27 cellular contexts compared by ENCODE assay signal in genomic region chr5:116153687-116154174, GRCh38.
"Had no signal": no experiment of that assay in that cellular context is flagged by ENCODE, and none has a peak within 500 bp of the region (broad histone marks: within the 10 kb centered on the region; RNA-seq: fewer than 3 reads in every experiment).

No MANE protein-coding gene starts in this region.

- H3K4me1 ChIP-seq: SJCRH30 had no signal

- H3K9me3 ChIP-seq: SJCRH30, SK-N-SH had no signal

- H3K27ac ChIP-seq: brain microvascular endothelial cell, cardiac muscle cell, SJCRH30, VCaP had no signal

- H3K9ac ChIP-seq: SK-N-SH had no signal

- H3K27me3 ChIP-seq: brain microvascular endothelial cell, cardiac muscle cell, SJCRH30 had no signal

- H3K4me1 Mint-ChIP-seq: activated CD4-positive, alpha-beta T cell treated with anti-CD3 and anti-CD28 coated beads, Interleukin-2, amount 10 ng/mL, durations not matched to agents 7 days and 5 days; activated T-helper 17 cell treated with anti-CD3 and anti-CD28 coated beads, Interleukin-2, amount 50 U/mL, for 72 hours had no signal

- H3K4me3 Mint-ChIP-seq: activated CD4-positive, alpha-beta memory T cell treated with anti-CD3 and anti-CD28 coated beads for 36 hours; activated CD4-positive, alpha-beta T cell treated with anti-CD3 and anti-CD28 coated beads, Interleukin-2, amount 10 ng/mL, durations not matched to agents 7 days and 5 days; activated naive CD4-positive, alpha-beta T cell treated with anti-CD3 and anti-CD28 coated beads for 36 hours; activated naive CD8-positive, alpha-beta T cell treated with anti-CD3 and anti-CD28 coated beads for 36 hours; activated T-helper 17 cell treated with anti-CD3 and anti-CD28 coated beads, Interleukin-2, amount 50 U/mL, for 72 hours had no signal

- H3K4me2 ChIP-seq: SK-N-SH had no signal

- H3K27ac Mint-ChIP-seq: activated CD4-positive, alpha-beta memory T cell treated with anti-CD3 and anti-CD28 coated beads for 36 hours; activated CD4-positive, alpha-beta T cell treated with anti-CD3 and anti-CD28 coated beads, Interleukin-2, amount 10 ng/mL, durations not matched to agents 7 days and 5 days; activated naive CD4-positive, alpha-beta T cell treated with anti-CD3 and anti-CD28 coated beads for 36 hours; activated naive CD8-positive, alpha-beta T cell treated with anti-CD3 and anti-CD28 coated beads for 36 hours; activated T-helper 17 cell treated with anti-CD3 and anti-CD28 coated beads, Interleukin-2, amount 50 U/mL, for 72 hours had no signal

- ATAC-seq: activated T-helper 17 cell treated with anti-CD3 and anti-CD28 coated beads, Interleukin-2, amount 50 U/mL, for 72 hours; Panc1; Right ventricle myocardium inferior had no signal

- H3K9me3 Mint-ChIP-seq: activated CD4-positive, alpha-beta memory T cell treated with anti-CD3 and anti-CD28 coated beads for 36 hours; activated CD4-positive, alpha-beta T cell treated with anti-CD3 and anti-CD28 coated beads, Interleukin-2, amount 10 ng/mL, durations not matched to agents 7 days and 5 days; activated naive CD4-positive, alpha-beta T cell treated with anti-CD3 and anti-CD28 coated beads for 36 hours; activated naive CD8-positive, alpha-beta T cell treated with anti-CD3 and anti-CD28 coated beads for 36 hours; activated T-helper 17 cell treated with anti-CD3 and anti-CD28 coated beads, Interleukin-2, amount 50 U/mL, for 72 hours had no signal

- H3K27me3 Mint-ChIP-seq: activated CD4-positive, alpha-beta memory T cell treated with anti-CD3 and anti-CD28 coated beads for 36 hours; activated CD4-positive, alpha-beta T cell treated with anti-CD3 and anti-CD28 coated beads, Interleukin-2, amount 10 ng/mL, durations not matched to agents 7 days and 5 days; activated naive CD8-positive, alpha-beta T cell treated with anti-CD3 and anti-CD28 coated beads for 36 hours; activated T-helper 17 cell treated with anti-CD3 and anti-CD28 coated beads, Interleukin-2, amount 50 U/mL, for 72 hours had no signal

- H3K36me3 ChIP-seq: brain microvascular endothelial cell, cardiac muscle cell, SJCRH30 had no signal

- DNase-seq: activated CD4-positive, alpha-beta memory T cell treated with anti-CD3 and anti-CD28 coated beads for 36 hours; activated CD4-positive, alpha-beta T cell treated with anti-CD3 and anti-CD28 coated beads, Interleukin-2, amount 10 ng/mL, durations not matched to agents 7 days and 5 days; activated CD4-positive, CD25-positive, alpha-beta regulatory T cell; activated gamma-delta T cell; activated naive CD4-positive, alpha-beta T cell treated with anti-CD3 and anti-CD28 coated beads for 36 hours; activated naive CD8-positive, alpha-beta T cell treated with anti-CD3 and anti-CD28 coated beads for 36 hours; activated T-cell treated with anti-CD3 and anti-CD28 coated beads for 4 hours; activated T-cell treated with anti-CD3 and anti-CD28 coated beads, Interleukin-2, amount 50 U/mL, for 48 hours; brain microvascular endothelial cell; Kasumi-1; KBM-7; NCI-H1048; NCI-H1694; NCI-H2081 treated with DMSO at 0.1 percent for 48 hours; NCI-H226; NCI-H526; NK-92 treated with Interleukin-12 subunit alpha and Interleukin-12 subunit beta, amount 100 ng/mL, for 24 hours; OCI-M1; RPMI8226; SJCRH30; SK-N-SH; T-helper 1 cell had no signal

- H3K4me3 ChIP-seq: cardiac muscle cell, SJCRH30 had no signal
